Comparison of ENCODE assay signal across 8 cellular contexts in genomic region chr13:97221989-97222700, GRCh38. TPM values are rescaled to one million over a fixed set of nuclear protein-coding genes. Genes with fewer than 3 reads are reported as not detected.
DNase-seq lines count a peak whose midpoint lies in the region; ATAC-seq and TF ChIP-seq lines count a peak whose summit lies in the region.

Gene MBNL2, plus strand, starts transcription at chr13:97222333. Its CDS starts 53,903 bp downstream, at chr13:97276236.

- no peaks in the 10 kb centered on the region for H4K20me1 ChIP-seq in fibroblast of lung (ENCODE audit: control insufficient read depth, extremely low read depth, insufficient read depth, low read length)

- H3K9ac ChIP-seq in fibroblast of lung (ENCODE audit: insufficient read depth, low read length), result peak within 1 kb of the TSS; percentile 69

- peaks cover 13% of the 10 kb centered on the region for H3K36me3 Mint-ChIP-seq in activated T-helper 17 cell treated with anti-CD3 and anti-CD28 coated beads, Interleukin-2, amount 50 U/mL, for 72 hours (ENCODE audit: low read depth)
- H3K36me3 Mint-ChIP-seq in naive thymus-derived CD8-positive, alpha-beta T cell, result no peaks in the 10 kb centered on the region
- H3K36me3 Mint-ChIP-seq in stimulated activated naive B cell treated with anti-CD40 and anti-IgM and Interleukin-4, amounts not matched to agents 10 μg/mL and 1 μg/mL and 100 μg/mL, for 72 hours, result no peaks in the 10 kb centered on the region

- H3K4me3 Mint-ChIP-seq in activated T-helper 17 cell treated with anti-CD3 and anti-CD28 coated beads, Interleukin-2, amount 50 U/mL, for 72 hours, result peak within 1 kb of the TSS; percentile 87
- peak within 1 kb of the TSS; percentile 83 to 98 (median 94) for H3K4me3 Mint-ChIP-seq in naive thymus-derived CD8-positive, alpha-beta T cell
- H3K4me3 Mint-ChIP-seq in stimulated activated naive B cell treated with anti-CD40 and anti-IgM and Interleukin-4, amounts not matched to agents 10 μg/mL and 1 μg/mL and 100 μg/mL, for 72 hours, result peak within 1 kb of the TSS; percentile 92 to 97

- H3K27ac Mint-ChIP-seq in activated T-helper 17 cell treated with anti-CD3 and anti-CD28 coated beads, Interleukin-2, amount 50 U/mL, for 72 hours, result peak within 1 kb of the TSS; percentile 99
- H3K27ac Mint-ChIP-seq in naive thymus-derived CD8-positive, alpha-beta T cell, result peak within 1 kb of the TSS; percentile 93 to 98 (median 96)
- peak within 1 kb of the TSS; percentile 92 for H3K27ac Mint-ChIP-seq in stimulated activated naive B cell treated with anti-CD40 and anti-IgM and Interleukin-4, amounts not matched to agents 10 μg/mL and 1 μg/mL and 100 μg/mL, for 72 hours

- H3K9me3 Mint-ChIP-seq in activated T-helper 17 cell treated with anti-CD3 and anti-CD28 coated beads, Interleukin-2, amount 50 U/mL, for 72 hours, result no peaks in the 10 kb centered on the region
- H3K9me3 Mint-ChIP-seq in naive thymus-derived CD8-positive, alpha-beta T cell, result no peaks in the 10 kb centered on the region
- H3K9me3 Mint-ChIP-seq in stimulated activated naive B cell treated with anti-CD40 and anti-IgM and Interleukin-4, amounts not matched to agents 10 μg/mL and 1 μg/mL and 100 μg/mL, for 72 hours, result no peaks in the 10 kb centered on the region

- H3K27me3 Mint-ChIP-seq in activated T-helper 17 cell treated with anti-CD3 and anti-CD28 coated beads, Interleukin-2, amount 50 U/mL, for 72 hours, result no peaks in the 10 kb centered on the region
- H3K27me3 Mint-ChIP-seq in naive thymus-derived CD8-positive, alpha-beta T cell, result no peaks in the 10 kb centered on the region
- H3K27me3 Mint-ChIP-seq in stimulated activated naive B cell treated with anti-CD40 and anti-IgM and Interleukin-4, amounts not matched to agents 10 μg/mL and 1 μg/mL and 100 μg/mL, for 72 hours, result no peaks in the 10 kb centered on the region

- peak; percentile 93 for ATAC-seq in GM21825 (IDR thresholded peaks at IDR 0.05; ENCODE audit: unreplicated experiment)
- peak; percentile 96 for ATAC-seq in activated T-helper 17 cell treated with anti-CD3 and anti-CD28 coated beads, Interleukin-2, amount 50 U/mL, for 72 hours (replicated peaks)
- ATAC-seq in naive thymus-derived CD8-positive, alpha-beta T cell, result peak; percentile 95
- ATAC-seq in stimulated activated naive B cell treated with anti-CD40 and anti-IgM and Interleukin-4, amounts not matched to agents 10 μg/mL and 1 μg/mL and 100 μg/mL, for 72 hours (replicated peaks), result peak; percentile 98 to 99

- peak within 1 kb of the TSS; percentile 72 for H3K27ac ChIP-seq in KOPT-K1 (ENCODE audit: low read depth, low read length, poor library complexity, severe bottlenecking)
- peak within 1 kb of the TSS; percentile 73 for H3K27ac ChIP-seq in fibroblast of lung (ENCODE audit: insufficient read depth, low read length)

- POLR2A ChIA-PET in naive thymus-derived CD8-positive, alpha-beta T cell (lab: Charles Lee), result interaction anchor here (0.6 to 3.1 kb wide), 7 partner anchors 9 to 1890 kb away, joined by 3 to 20 read pairs (median 4); partner anchors contain the start of gene RAP2A

- H2AFZ ChIP-seq in fibroblast of lung (ENCODE audit: low read length), result peak within 1 kb of the TSS; percentile 1

- no peaks in the 10 kb centered on the region for H3K36me3 ChIP-seq in KOPT-K1 (ENCODE audit: insufficient read depth, low read length)
- no peaks in the 10 kb centered on the region for H3K36me3 ChIP-seq in fibroblast of lung (ENCODE audit: control insufficient read depth, insufficient read depth, low read length)

- no peak for TF ChIP-seq CTCF in fibroblast of lung (conservative IDR thresholded peaks at IDR 0.05 in 1 of 2, IDR thresholded peaks at IDR 0.05 in 1 of 2; ENCODE audit: low read depth in 1 of 2, low read length in 2 of 2)

- peaks cover 7% of the 10 kb centered on the region for H3K4me1 ChIP-seq in fibroblast of lung (ENCODE audit: control insufficient read depth, extremely low read depth, insufficient read depth, low read length)

- H3K9me3 ChIP-seq in KOPT-K1 (ENCODE audit: insufficient read depth, low read length, poor library complexity, severe bottlenecking) (no peaks in the 10 kb centered on the region), fibroblast of lung (ENCODE audit: control insufficient read depth, insufficient read depth, low read depth, low read length) (no peaks in the 10 kb centered on the region)

- no peaks in the 10 kb centered on the region for H3K27me3 ChIP-seq in fibroblast of lung (ENCODE audit: control insufficient read depth, insufficient read depth, low read length)

- H3K4me1 Mint-ChIP-seq in activated T-helper 17 cell treated with anti-CD3 and anti-CD28 coated beads, Interleukin-2, amount 50 U/mL, for 72 hours, result peaks cover 18% of the 10 kb centered on the region
- peaks cover 27 to 50% (median 44%) of the 10 kb centered on the region in 4 donors for H3K4me1 Mint-ChIP-seq in naive thymus-derived CD8-positive, alpha-beta T cell
- peaks cover 23 to 33% of the 10 kb centered on the region in 2 donors for H3K4me1 Mint-ChIP-seq in stimulated activated naive B cell treated with anti-CD40 and anti-IgM and Interleukin-4, amounts not matched to agents 10 μg/mL and 1 μg/mL and 100 μg/mL, for 72 hours

- H3K4me2 ChIP-seq in fibroblast of lung (ENCODE audit: extremely low read depth, insufficient read depth, low read length), result peak within 1 kb of the TSS; percentile 46

- peak; percentile 36 for DNase-seq in DMS79 (lab: John Stamatoyannopoulos, UW)
- DNase-seq in RPMI7951 (ENCODE audit: low read depth), result peak; percentile 91
- DNase-seq in fibroblast of lung (ENCODE audit: low read depth in 2 of 2), result peak; percentile 92 to 95
- DNase-seq in naive thymus-derived CD8-positive, alpha-beta T cell, result peak; percentile 70 to 90 (median 84)
- DNase-seq in stimulated activated naive B cell treated with anti-CD40 and anti-IgM and Interleukin-4, amounts not matched to agents 10 μg/mL and 1 μg/mL and 100 μg/mL, for 72 hours, result peak; percentile 81

- H3K79me2 ChIP-seq in fibroblast of lung (ENCODE audit: control insufficient read depth, insufficient read depth, low read length), result peaks cover 48% of the 10 kb centered on the region

- peak within 1 kb of the TSS; percentile 63 to 98 (median 80) for H3K4me3 ChIP-seq in fibroblast of lung (replicated peaks in 1 of 4; ENCODE audit: control extremely low read depth in 1 of 4, insufficient read depth in 1 of 4, low read depth in 3 of 4, low read length in 4 of 4)

RNA-seq across cellular contexts. Expression of gene MBNL2, which starts in this region (rescaled TPM):
- total RNA-seq in RPMI7951 (2014; rRNA removed; shearing (Covaris generic)), result 40.8 and 49.4 TPM in 2 replicates
- 10 to 100 TPM; 13.4 to 27.2 TPM for total RNA-seq in activated T-helper 17 cell treated with anti-CD3 and anti-CD28 coated beads, Interleukin-2, amount 50 U/mL, for 72 hours
- 54.7 and 61.1 TPM in 2 replicates for total RNA-seq in fibroblast of lung
- 42.0 and 48.9 TPM in 2 replicates for polyA plus RNA-seq in fibroblast of lung
- polyA plus RNA-seq in fibroblast of lung (2012), result 32.3 and 39.9 TPM in 2 replicates
- 25.1 and 35.2 TPM in 2 replicates for polyA minus RNA-seq in fibroblast of lung (ENCODE audit: low replicate concordance)
- total RNA-seq in naive thymus-derived CD8-positive, alpha-beta T cell, result 10 to 100 TPM; 31.8 to 35.4 TPM
- 10 to 100 TPM; 12.2 to 14.5 (median 14.5) TPM for polyA plus RNA-seq in naive thymus-derived CD8-positive, alpha-beta T cell

Comparison
In these comparisons a context has a peak if more than half of its experiments do, and no peak if none do; other contexts are left out.
1. Peak in every context shown above with its lines: DNase-seq, ATAC-seq, H3K4me3 ChIP-seq and H3K27ac ChIP-seq.
2. DNase-seq: peak in every context shown above with its lines; median percentile 94 in fibroblast of lung; 91 in RPMI7951; 84 in naive thymus-derived CD8-positive, alpha-beta T cell; 81 in stimulated activated naive B cell treated with anti-CD40 and anti-IgM and Interleukin-4, amounts not matched to agents 10 μg/mL and 1 μg/mL and 100 μg/mL, for 72 hours; 36 in DMS79.